ENCODE assay signal across 1 cellular context in genomic region chr9:73683862-73684591, GRCh38.
TF ChIP-seq lines count a peak whose summit lies in the region.

No MANE protein-coding gene starts in this region.

TF ChIP-seq in neural cell, 6 proteins besides CTCF, POLR2A, EP300 and RAD21 (continued from another document):
- TF ChIP-seq REST (IDR thresholded peaks at IDR 0.05; ENCODE audit: borderline replicate concordance) = no peak
- TF ChIP-seq TAF1 (IDR thresholded peaks at IDR 0.05; ENCODE audit: low read depth) = no peak
- TF ChIP-seq MXI1 (conservative IDR thresholded peaks at IDR 0.05; ENCODE audit: poor library complexity, severe bottlenecking) = no peak
